1 cellular context compared by ENCODE assay signal in genomic region chr14:22536853-22537338, GRCh38.
A peak's percentile ranks its signal among the peaks of the same experiment; 100 is the strongest.
TF ChIP-seq lines count a peak whose summit lies in the region.

No MANE protein-coding gene starts in this region.

TF ChIP-seq in GM12878, 131 proteins besides CTCF, POLR2A, EP300 and RAD21 (continued from another document and continues in another):
- TF ChIP-seq ATF2 (IDR thresholded peaks at IDR 0.05; ENCODE audit: low read length) (peak; percentile 99), NR2C1 (IDR thresholded peaks at IDR 0.05) (no peak), CREM (IDR thresholded peaks at IDR 0.05; ENCODE audit: low read depth) (peak; percentile 94), CEBPB (IDR thresholded peaks at IDR 0.05; ENCODE audit: borderline replicate concordance in 1 of 2, low read depth in 2 of 2, low read length in 2 of 2) (no peak), GABPA (IDR thresholded peaks at IDR 0.05; ENCODE audit: low read depth) (0 out of 2 replicates have a peak, but pooled peaks have one; percentile 6), BMI1 (IDR thresholded peaks at IDR 0.05; ENCODE audit: borderline replicate concordance) (no peak), SIX5 (IDR thresholded peaks at IDR 0.05; ENCODE audit: low read depth, low read length, severe bottlenecking) (peak; percentile 7), MTA3 (IDR thresholded peaks at IDR 0.05; ENCODE audit: borderline replicate concordance, low read length) (0 out of 2 replicates have a peak, but pooled peaks have one; percentile 20), NBN (IDR thresholded peaks at IDR 0.05) (peak; percentile 57; the same call in 1 of the 2 replicates), TCF3 (IDR thresholded peaks at IDR 0.05; ENCODE audit: borderline replicate concordance, insufficient read depth, low read depth, low read length) (peak; percentile 73; the same call in 1 of the 2 replicates), RCOR1 (conservative IDR thresholded peaks at IDR 0.05; ENCODE audit: low read depth, low read length) (no peak), USF2 (IDR thresholded peaks at IDR 0.05; ENCODE audit: borderline replicate concordance, low read depth, low read length) (no peak), JUNB (IDR thresholded peaks at IDR 0.05) (peak; percentile 98), MLLT1 (IDR thresholded peaks at IDR 0.05) (no peak; the same call in 1 of the 2 replicates), MEF2B (IDR thresholded peaks at IDR 0.05; ENCODE audit: partially characterized antibody, poor library complexity, severe bottlenecking) (peak; percentile 98), YBX1 (IDR thresholded peaks at IDR 0.05) (0 out of 2 replicates have a peak, but pooled peaks have one; percentile 9), MYC (IDR thresholded peaks at IDR 0.05; ENCODE audit: insufficient read depth, insufficient read length, insufficient replicate concordance, low read length, severe bottlenecking) (peak; percentile 46), TCF12 (IDR thresholded peaks at IDR 0.05; ENCODE audit: low read depth, low read length) (peak; percentile 87), CHD1 (IDR thresholded peaks at IDR 0.05; ENCODE audit: low read depth, low read length) (no peak; the same call in 1 of the 2 replicates), GATAD2B (conservative IDR thresholded peaks at IDR 0.05; ENCODE audit: low read depth) (peak; percentile 91), ATF7 (IDR thresholded peaks at IDR 0.05; ENCODE audit: low read depth) (peak; percentile 88), HCFC1 (IDR thresholded peaks at IDR 0.05; ENCODE audit: low read length) (no peak), ZBED1 (IDR thresholded peaks at IDR 0.05; ENCODE audit: borderline replicate concordance) (peak; percentile 98), SUPT20H (IDR thresholded peaks at IDR 0.05; ENCODE audit: borderline replicate concordance, control insufficient read depth, low read depth, low read length) (no peak), RBBP5 (conservative IDR thresholded peaks at IDR 0.05) (no peak)
- TF ChIP-seq, protein P1, sequence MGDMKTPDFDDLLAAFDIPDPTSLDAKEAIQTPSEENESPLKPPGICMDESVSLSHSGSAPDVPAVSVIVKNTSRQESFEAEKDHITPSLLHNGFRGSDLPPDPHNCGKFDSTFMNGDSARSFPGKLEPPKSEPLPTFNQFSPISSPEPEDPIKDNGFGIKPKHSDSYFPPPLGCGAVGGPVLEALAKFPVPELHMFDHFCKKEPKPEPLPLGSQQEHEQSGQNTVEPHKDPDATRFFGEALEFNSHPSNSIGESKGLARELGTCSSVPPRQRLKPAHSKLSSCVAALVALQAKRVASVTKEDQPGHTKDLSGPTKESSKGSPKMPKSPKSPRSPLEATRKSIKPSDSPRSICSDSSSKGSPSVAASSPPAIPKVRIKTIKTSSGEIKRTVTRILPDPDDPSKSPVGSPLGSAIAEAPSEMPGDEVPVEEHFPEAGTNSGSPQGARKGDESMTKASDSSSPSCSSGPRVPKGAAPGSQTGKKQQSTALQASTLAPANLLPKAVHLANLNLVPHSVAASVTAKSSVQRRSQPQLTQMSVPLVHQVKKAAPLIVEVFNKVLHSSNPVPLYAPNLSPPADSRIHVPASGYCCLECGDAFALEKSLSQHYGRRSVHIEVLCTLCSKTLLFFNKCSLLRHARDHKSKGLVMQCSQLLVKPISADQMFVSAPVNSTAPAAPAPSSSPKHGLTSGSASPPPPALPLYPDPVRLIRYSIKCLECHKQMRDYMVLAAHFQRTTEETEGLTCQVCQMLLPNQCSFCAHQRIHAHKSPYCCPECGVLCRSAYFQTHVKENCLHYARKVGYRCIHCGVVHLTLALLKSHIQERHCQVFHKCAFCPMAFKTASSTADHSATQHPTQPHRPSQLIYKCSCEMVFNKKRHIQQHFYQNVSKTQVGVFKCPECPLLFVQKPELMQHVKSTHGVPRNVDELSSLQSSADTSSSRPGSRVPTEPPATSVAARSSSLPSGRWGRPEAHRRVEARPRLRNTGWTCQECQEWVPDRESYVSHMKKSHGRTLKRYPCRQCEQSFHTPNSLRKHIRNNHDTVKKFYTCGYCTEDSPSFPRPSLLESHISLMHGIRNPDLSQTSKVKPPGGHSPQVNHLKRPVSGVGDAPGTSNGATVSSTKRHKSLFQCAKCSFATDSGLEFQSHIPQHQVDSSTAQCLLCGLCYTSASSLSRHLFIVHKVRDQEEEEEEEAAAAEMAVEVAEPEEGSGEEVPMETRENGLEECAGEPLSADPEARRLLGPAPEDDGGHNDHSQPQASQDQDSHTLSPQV (IDR thresholded peaks at IDR 0.05), result peak; percentile 91
- TF ChIP-seq, protein P2, sequence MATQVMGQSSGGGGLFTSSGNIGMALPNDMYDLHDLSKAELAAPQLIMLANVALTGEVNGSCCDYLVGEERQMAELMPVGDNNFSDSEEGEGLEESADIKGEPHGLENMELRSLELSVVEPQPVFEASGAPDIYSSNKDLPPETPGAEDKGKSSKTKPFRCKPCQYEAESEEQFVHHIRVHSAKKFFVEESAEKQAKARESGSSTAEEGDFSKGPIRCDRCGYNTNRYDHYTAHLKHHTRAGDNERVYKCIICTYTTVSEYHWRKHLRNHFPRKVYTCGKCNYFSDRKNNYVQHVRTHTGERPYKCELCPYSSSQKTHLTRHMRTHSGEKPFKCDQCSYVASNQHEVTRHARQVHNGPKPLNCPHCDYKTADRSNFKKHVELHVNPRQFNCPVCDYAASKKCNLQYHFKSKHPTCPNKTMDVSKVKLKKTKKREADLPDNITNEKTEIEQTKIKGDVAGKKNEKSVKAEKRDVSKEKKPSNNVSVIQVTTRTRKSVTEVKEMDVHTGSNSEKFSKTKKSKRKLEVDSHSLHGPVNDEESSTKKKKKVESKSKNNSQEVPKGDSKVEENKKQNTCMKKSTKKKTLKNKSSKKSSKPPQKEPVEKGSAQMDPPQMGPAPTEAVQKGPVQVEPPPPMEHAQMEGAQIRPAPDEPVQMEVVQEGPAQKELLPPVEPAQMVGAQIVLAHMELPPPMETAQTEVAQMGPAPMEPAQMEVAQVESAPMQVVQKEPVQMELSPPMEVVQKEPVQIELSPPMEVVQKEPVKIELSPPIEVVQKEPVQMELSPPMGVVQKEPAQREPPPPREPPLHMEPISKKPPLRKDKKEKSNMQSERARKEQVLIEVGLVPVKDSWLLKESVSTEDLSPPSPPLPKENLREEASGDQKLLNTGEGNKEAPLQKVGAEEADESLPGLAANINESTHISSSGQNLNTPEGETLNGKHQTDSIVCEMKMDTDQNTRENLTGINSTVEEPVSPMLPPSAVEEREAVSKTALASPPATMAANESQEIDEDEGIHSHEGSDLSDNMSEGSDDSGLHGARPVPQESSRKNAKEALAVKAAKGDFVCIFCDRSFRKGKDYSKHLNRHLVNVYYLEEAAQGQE (IDR thresholded peaks at IDR 0.05; ENCODE audit: low read depth, low read length), result no peak
- TF ChIP-seq, protein P3, sequence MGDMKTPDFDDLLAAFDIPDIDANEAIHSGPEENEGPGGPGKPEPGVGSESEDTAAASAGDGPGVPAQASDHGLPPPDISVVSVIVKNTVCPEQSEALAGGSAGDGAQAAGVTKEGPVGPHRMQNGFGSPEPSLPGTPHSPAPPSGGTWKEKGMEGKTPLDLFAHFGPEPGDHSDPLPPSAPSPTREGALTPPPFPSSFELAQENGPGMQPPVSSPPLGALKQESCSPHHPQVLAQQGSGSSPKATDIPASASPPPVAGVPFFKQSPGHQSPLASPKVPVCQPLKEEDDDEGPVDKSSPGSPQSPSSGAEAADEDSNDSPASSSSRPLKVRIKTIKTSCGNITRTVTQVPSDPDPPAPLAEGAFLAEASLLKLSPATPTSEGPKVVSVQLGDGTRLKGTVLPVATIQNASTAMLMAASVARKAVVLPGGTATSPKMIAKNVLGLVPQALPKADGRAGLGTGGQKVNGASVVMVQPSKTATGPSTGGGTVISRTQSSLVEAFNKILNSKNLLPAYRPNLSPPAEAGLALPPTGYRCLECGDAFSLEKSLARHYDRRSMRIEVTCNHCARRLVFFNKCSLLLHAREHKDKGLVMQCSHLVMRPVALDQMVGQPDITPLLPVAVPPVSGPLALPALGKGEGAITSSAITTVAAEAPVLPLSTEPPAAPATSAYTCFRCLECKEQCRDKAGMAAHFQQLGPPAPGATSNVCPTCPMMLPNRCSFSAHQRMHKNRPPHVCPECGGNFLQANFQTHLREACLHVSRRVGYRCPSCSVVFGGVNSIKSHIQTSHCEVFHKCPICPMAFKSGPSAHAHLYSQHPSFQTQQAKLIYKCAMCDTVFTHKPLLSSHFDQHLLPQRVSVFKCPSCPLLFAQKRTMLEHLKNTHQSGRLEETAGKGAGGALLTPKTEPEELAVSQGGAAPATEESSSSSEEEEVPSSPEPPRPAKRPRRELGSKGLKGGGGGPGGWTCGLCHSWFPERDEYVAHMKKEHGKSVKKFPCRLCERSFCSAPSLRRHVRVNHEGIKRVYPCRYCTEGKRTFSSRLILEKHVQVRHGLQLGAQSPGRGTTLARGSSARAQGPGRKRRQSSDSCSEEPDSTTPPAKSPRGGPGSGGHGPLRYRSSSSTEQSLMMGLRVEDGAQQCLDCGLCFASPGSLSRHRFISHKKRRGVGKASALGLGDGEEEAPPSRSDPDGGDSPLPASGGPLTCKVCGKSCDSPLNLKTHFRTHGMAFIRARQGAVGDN (IDR thresholded peaks at IDR 0.05), result peak; percentile 100
- TF ChIP-seq, protein P4, sequence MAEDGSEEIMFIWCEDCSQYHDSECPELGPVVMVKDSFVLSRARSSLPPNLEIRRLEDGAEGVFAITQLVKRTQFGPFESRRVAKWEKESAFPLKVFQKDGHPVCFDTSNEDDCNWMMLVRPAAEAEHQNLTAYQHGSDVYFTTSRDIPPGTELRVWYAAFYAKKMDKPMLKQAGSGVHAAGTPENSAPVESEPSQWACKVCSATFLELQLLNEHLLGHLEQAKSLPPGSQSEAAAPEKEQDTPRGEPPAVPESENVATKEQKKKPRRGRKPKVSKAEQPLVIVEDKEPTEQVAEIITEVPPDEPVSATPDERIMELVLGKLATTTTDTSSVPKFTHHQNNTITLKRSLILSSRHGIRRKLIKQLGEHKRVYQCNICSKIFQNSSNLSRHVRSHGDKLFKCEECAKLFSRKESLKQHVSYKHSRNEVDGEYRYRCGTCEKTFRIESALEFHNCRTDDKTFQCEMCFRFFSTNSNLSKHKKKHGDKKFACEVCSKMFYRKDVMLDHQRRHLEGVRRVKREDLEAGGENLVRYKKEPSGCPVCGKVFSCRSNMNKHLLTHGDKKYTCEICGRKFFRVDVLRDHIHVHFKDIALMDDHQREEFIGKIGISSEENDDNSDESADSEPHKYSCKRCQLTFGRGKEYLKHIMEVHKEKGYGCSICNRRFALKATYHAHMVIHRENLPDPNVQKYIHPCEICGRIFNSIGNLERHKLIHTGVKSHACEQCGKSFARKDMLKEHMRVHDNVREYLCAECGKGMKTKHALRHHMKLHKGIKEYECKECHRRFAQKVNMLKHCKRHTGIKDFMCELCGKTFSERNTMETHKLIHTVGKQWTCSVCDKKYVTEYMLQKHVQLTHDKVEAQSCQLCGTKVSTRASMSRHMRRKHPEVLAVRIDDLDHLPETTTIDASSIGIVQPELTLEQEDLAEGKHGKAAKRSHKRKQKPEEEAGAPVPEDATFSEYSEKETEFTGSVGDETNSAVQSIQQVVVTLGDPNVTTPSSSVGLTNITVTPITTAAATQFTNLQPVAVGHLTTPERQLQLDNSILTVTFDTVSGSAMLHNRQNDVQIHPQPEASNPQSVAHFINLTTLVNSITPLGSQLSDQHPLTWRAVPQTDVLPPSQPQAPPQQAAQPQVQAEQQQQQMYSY (CRISPR knock-in tag; IDR thresholded peaks at IDR 0.05), result no peak
- TF ChIP-seq, protein P5, sequence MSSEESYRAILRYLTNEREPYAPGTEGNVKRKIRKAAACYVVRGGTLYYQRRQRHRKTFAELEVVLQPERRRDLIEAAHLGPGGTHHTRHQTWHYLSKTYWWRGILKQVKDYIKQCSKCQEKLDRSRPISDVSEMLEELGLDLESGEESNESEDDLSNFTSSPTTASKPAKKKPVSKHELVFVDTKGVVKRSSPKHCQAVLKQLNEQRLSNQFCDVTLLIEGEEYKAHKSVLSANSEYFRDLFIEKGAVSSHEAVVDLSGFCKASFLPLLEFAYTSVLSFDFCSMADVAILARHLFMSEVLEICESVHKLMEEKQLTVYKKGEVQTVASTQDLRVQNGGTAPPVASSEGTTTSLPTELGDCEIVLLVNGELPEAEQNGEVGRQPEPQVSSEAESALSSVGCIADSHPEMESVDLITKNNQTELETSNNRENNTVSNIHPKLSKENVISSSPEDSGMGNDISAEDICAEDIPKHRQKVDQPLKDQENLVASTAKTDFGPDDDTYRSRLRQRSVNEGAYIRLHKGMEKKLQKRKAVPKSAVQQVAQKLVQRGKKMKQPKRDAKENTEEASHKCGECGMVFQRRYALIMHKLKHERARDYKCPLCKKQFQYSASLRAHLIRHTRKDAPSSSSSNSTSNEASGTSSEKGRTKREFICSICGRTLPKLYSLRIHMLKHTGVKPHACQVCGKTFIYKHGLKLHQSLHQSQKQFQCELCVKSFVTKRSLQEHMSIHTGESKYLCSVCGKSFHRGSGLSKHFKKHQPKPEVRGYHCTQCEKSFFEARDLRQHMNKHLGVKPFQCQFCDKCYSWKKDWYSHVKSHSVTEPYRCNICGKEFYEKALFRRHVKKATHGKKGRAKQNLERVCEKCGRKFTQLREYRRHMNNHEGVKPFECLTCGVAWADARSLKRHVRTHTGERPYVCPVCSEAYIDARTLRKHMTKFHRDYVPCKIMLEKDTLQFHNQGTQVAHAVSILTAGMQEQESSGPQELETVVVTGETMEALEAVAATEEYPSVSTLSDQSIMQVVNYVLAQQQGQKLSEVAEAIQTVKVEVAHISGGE (CRISPR knock-in tag; IDR thresholded peaks at IDR 0.05), result no peak
